1 cellular context compared by ENCODE assay signal in the genomic region with DNA sequence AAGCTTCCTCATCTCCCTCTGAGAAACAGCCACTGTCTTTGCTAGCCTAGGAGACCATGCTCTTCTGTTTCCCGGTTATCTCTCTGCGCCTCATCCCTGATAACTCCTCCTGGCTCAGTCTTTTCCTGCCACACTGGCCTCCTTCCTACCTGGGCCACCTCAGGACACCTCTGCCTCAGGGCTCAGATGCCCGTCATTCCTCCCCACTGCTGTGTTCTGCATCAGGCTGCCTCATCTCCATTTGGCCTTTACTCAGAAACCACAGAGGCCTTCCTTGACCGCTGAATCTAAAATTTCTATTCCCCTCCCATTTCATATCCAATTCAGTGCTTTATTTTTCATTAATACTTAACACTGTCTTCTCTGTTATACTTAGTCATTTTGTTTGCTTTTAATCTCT.
TF ChIP-seq lines count a peak whose summit lies in the region.

No MANE protein-coding gene starts in this region.

TF ChIP-seq in GM23338, 12 proteins besides CTCF, POLR2A, EP300 and RAD21 (continued from another document):
- TF ChIP-seq, protein P1, sequence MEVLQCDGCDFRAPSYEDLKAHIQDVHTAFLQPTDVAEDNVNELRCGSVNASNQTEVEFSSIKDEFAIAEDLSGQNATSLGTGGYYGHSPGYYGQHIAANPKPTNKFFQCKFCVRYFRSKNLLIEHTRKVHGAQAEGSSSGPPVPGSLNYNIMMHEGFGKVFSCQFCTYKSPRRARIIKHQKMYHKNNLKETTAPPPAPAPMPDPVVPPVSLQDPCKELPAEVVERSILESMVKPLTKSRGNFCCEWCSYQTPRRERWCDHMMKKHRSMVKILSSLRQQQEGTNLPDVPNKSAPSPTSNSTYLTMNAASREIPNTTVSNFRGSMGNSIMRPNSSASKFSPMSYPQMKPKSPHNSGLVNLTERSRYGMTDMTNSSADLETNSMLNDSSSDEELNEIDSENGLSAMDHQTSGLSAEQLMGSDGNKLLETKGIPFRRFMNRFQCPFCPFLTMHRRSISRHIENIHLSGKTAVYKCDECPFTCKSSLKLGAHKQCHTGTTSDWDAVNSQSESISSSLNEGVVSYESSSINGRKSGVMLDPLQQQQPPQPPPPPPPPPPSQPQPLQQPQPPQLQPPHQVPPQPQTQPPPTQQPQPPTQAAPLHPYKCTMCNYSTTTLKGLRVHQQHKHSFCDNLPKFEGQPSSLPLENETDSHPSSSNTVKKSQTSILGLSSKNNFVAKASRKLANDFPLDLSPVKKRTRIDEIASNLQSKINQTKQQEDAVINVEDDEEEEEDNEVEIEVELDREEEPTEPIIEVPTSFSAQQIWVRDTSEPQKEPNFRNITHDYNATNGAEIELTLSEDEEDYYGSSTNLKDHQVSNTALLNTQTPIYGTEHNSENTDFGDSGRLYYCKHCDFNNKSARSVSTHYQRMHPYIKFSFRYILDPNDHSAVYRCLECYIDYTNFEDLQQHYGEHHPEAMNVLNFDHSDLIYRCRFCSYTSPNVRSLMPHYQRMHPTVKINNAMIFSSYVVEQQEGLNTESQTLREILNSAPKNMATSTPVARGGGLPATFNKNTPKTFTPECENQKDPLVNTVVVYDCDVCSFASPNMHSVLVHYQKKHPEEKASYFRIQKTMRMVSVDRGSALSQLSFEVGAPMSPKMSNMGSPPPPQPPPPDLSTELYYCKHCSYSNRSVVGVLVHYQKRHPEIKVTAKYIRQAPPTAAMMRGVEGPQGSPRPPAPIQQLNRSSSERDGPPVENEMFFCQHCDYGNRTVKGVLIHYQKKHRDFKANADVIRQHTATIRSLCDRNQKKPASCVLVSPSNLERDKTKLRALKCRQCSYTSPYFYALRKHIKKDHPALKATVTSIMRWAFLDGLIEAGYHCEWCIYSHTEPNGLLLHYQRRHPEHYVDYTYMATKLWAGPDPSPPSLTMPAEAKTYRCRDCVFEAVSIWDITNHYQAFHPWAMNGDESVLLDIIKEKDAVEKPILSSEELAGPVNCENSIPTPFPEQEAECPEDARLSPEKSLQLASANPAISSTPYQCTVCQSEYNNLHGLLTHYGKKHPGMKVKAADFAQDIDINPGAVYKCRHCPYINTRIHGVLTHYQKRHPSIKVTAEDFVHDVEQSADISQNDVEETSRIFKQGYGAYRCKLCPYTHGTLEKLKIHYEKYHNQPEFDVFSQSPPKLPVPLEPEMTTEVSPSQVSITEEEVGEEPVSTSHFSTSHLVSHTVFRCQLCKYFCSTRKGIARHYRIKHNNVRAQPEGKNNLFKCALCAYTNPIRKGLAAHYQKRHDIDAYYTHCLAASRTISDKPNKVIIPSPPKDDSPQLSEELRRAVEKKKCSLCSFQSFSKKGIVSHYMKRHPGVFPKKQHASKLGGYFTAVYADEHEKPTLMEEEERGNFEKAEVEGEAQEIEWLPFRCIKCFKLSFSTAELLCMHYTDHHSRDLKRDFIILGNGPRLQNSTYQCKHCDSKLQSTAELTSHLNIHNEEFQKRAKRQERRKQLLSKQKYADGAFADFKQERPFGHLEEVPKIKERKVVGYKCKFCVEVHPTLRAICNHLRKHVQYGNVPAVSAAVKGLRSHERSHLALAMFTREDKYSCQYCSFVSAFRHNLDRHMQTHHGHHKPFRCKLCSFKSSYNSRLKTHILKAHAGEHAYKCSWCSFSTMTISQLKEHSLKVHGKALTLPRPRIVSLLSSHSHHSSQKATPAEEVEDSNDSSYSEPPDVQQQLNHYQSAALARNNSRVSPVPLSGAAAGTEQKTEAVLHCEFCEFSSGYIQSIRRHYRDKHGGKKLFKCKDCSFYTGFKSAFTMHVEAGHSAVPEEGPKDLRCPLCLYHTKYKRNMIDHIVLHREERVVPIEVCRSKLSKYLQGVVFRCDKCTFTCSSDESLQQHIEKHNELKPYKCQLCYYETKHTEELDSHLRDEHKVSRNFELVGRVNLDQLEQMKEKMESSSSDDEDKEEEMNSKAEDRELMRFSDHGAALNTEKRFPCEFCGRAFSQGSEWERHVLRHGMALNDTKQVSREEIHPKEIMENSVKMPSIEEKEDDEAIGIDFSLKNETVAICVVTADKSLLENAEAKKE (CRISPR knock-in tag; IDR thresholded peaks at IDR 0.05), result no peak
- TF ChIP-seq, protein P2, sequence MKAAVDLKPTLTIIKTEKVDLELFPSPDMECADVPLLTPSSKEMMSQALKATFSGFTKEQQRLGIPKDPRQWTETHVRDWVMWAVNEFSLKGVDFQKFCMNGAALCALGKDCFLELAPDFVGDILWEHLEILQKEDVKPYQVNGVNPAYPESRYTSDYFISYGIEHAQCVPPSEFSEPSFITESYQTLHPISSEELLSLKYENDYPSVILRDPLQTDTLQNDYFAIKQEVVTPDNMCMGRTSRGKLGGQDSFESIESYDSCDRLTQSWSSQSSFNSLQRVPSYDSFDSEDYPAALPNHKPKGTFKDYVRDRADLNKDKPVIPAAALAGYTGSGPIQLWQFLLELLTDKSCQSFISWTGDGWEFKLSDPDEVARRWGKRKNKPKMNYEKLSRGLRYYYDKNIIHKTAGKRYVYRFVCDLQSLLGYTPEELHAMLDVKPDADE (IDR thresholded peaks at IDR 0.05), result no peak
